In the genomic region with DNA sequence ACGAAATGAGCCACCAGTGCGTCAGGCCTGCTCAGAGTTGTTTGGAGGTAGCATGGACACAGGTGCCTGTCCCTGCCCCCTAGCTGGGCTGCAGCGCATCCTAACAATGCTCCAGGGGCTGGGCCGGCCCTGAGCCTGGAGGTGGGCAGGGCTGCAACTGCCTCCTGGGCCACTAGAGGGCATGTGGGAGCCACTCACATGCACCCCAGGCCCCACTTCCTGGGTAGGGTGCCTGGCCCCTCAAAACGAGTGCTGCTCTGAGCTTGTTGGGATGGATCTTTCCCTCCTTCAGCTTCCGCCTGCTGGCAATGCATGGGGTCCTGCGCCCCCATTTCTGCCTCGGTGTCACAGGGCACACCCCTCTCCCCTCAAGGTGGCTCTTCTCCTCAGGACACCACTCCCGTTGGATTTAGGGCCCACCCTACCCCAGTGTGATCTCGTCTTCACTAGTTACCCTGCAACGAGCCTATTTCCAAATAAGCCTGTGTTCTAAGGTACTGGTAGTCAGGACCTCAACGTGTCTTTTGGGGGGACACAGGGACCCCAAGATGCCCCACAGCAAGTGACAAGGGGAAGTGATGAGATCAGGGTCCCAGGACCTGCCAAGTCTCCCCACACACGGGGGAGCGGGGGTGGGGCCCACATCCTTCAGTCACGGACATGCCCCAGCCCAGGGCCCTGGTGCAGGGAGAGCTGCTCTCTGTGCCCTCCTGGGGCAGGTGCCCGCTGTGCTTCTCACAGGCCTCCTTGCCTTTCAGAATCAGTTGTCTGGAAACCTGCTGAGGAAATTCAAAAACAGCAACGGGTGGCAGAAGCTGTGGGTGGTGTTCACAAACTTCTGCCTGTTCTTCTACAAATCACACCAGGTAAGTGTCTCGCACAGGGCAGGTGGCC, we compare ENCODE assay signal across 8 cellular contexts.
DNase-seq lines count a peak whose midpoint lies in the region; ATAC-seq and TF ChIP-seq lines count a peak whose summit lies in the region.

No MANE protein-coding gene starts in this region.

- DNase-seq in Ammon's horn (ENCODE audit: low spot score) (peak; percentile 72), NOMO-1 treated with DMSO at 0.1 percent for 48 hours (lab: John Stamatoyannopoulos, UW; ENCODE audit: unreplicated experiment) (peak; percentile 61), epithelial cell of esophagus (ENCODE audit: low read depth) (peak; percentile 66), stomach (peak; percentile 79)
- peak; percentile 49 for DNase-seq in activated CD8-positive, alpha-beta memory T cell treated with anti-CD3 and anti-CD28 coated beads, Interleukin-2, amount 50 U/mL, for 24 hours (ENCODE audit: extremely low read depth)

- H3K27me3 Mint-ChIP-seq in nephron (ENCODE audit: low read depth): no peaks in the 10 kb centered on the region

- peaks cover 26 to 78% (median 62%) of the 10 kb centered on the region in 4 donors for H3K36me3 ChIP-seq in stomach

- no peaks in the 10 kb centered on the region for H3K9me3 ChIP-seq in stomach

- H3K4me3 Mint-ChIP-seq in nephron: no peak overlapping the region

- peaks cover 66% of the 10 kb centered on the region for H3K36me3 Mint-ChIP-seq in nephron (ENCODE audit: low read depth)

- TF ChIP-seq POLR2A in stomach (IDR thresholded peaks at IDR 0.05): no peak

- intact Hi-C loops in stomach (cut with DNase I; ENCODE audit: low total_unique reads): loop anchor here (5.0 kb wide), 1 partner anchor 212 kb away; no protein-coding TSS in a partner anchor

- no peaks in the 10 kb centered on the region for H3K9me3 Mint-ChIP-seq in nephron

- WGBS in stomach, 5 donors: 22 to 29% (median 25%) methylated on average over 15 to 18 of the region's 18 CpGs

- H3K4me1 ChIP-seq in stomach: peaks cover 0 to 28% (median 17%) of the 10 kb centered on the region in 4 donors

- H3K4me1 Mint-ChIP-seq in nephron: peaks cover 13% of the 10 kb centered on the region

- H3K27me3 ChIP-seq in stomach: no peaks in the 10 kb centered on the region

- peak overlapping the region in 3 of 5 donors; percentile 55 to 76 (median 66) for H3K27ac ChIP-seq in stomach

- TF ChIP-seq CTCF in epithelial cell of esophagus (IDR thresholded peaks at IDR 0.05; ENCODE audit: insufficient read depth, low read depth, low read length, missing control alignments): peak; percentile 90
- TF ChIP-seq CTCF in nephron (IDR thresholded peaks at IDR 0.05; ENCODE audit: unreplicated experiment in 3 of 3): peak; percentile 90 to 95 (median 92)
- peak in 5 of 7 experiments; percentile 90 to 97 (median 96) for TF ChIP-seq CTCF in stomach (IDR thresholded peaks at IDR 0.05)

- H3K4me3 ChIP-seq in epithelial cell of esophagus (ENCODE audit: low read length): no peak overlapping the region
- no peak overlapping the region for H3K4me3 ChIP-seq in stomach

- no peak for TF ChIP-seq EP300 in stomach (IDR thresholded peaks at IDR 0.05)

- peak overlapping the region; percentile 50 to 64 (median 60) for H3K27ac Mint-ChIP-seq in nephron

- ATAC-seq in GM18868 (IDR thresholded peaks at IDR 0.05; ENCODE audit: unreplicated experiment): peak; percentile 94
- peak; percentile 77 for ATAC-seq in HG03097 (IDR thresholded peaks at IDR 0.05; ENCODE audit: low FRiP score, unreplicated experiment)
